1 cellular context compared by ENCODE assay signal in genomic region chr5:178211095-178212048, GRCh38.
TF ChIP-seq lines count a peak whose summit lies in the region.

No MANE protein-coding gene starts in this region.

TF ChIP-seq in HCT116, 20 proteins besides CTCF, POLR2A, EP300 and RAD21 (continued from another document):
- TF ChIP-seq POLR2AphosphoS5 (IDR thresholded peaks at IDR 0.05; ENCODE audit: low read depth, low read length) (no peak; the same call in 1 of the 2 replicates), YY1 (IDR thresholded peaks at IDR 0.05; ENCODE audit: extremely low read depth, insufficient replicate concordance, low read depth, low read length) (no peak), MAX (IDR thresholded peaks at IDR 0.05) (no peak), ZNF274 (IDR thresholded peaks at IDR 0.05; ENCODE audit: low read depth, low read length) (no peak), ZFX (IDR thresholded peaks at IDR 0.05) (no peak), EGR1 (IDR thresholded peaks at IDR 0.05; ENCODE audit: low read depth) (no peak), SRF (IDR thresholded peaks at IDR 0.05; ENCODE audit: low read depth) (no peak), CBX3 (IDR thresholded peaks at IDR 0.05; ENCODE audit: low read depth) (no peak), SP1 (IDR thresholded peaks at IDR 0.05; ENCODE audit: low read depth) (no peak), CEBPB (IDR thresholded peaks at IDR 0.05; ENCODE audit: low read depth) (no peak), SIN3A (IDR thresholded peaks at IDR 0.05; ENCODE audit: low read depth) (no peak), FOSL1 (IDR thresholded peaks at IDR 0.05; ENCODE audit: low read depth) (no peak), ZBTB33 (IDR thresholded peaks at IDR 0.05; ENCODE audit: extremely low read depth, insufficient replicate concordance, low read length) (no peak), JUND (IDR thresholded peaks at IDR 0.05) (no peak), EZH2phosphoT487 (IDR thresholded peaks at IDR 0.05; ENCODE audit: borderline replicate concordance) (no peak), EZH2 (IDR thresholded peaks at IDR 0.05) (no peak)
TF ChIP-seq in HCT116: peak in this region for 0.
